9 cellular contexts compared by ENCODE assay signal in the genomic region with DNA sequence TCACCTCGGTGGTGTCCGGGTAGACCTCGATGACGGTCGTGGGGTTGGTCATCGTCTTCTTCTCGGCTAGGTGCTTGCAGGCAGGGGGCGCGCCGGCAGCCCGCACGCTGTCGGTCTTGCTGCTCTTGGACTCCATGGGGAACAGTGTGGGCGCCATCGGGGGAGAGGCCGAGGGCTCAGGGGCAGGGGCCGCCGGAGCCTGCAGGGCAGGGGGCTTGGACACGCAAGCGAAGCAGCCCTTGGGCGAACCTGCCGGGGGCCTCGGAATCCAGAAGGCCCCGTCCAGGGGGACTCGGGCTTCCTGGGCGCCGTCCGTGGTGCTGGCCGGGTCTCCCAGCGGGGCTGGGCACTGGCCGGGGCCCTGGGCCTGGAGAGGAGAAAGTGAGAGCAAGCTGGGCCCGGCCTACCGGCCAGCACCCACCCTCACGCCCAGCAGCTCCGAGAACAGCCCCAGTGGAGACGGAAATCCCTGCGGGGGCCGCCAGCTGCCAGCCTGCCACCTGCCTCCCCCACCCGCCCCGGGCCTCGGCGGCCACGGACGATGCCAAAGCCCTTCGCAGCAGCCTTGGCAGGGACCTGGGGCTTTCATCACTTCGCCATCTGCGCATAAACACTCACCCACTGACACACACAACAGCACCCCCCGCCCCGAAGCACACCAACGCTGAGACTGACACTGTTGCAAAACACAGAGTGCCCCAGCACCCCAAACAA. TPM values are rescaled to one million over a fixed set of nuclear protein-coding genes. Genes with fewer than 3 reads are reported as not detected.
DNase-seq lines count a peak whose midpoint lies in the region; ATAC-seq and TF ChIP-seq lines count a peak whose summit lies in the region.
"Had no signal": no experiment of that assay in that cellular context is flagged by ENCODE, and none has a peak within 500 bp of the region (broad histone marks: within the 10 kb centered on the region; RNA-seq: fewer than 3 reads in every experiment).

No MANE protein-coding gene starts in this region.

- TF ChIP-seq CTCF in cardiac fibroblast (IDR thresholded peaks at IDR 0.05; ENCODE audit: low read depth, low read length) (no peak), kidney epithelial cell (IDR thresholded peaks at IDR 0.05; ENCODE audit: insufficient read depth, low read length, poor library complexity, severe bottlenecking) (no peak)

- H3K27me3 ChIP-seq in HUES48 (ENCODE audit: control insufficient read depth, insufficient read depth, low read length) (peaks cover 41% of the 10 kb centered on the region), kidney epithelial cell (ENCODE audit: control insufficient read depth, insufficient read depth, low read length) (peaks cover 50% of the 10 kb centered on the region)

- H3K4me1 ChIP-seq in HUES48 (ENCODE audit: control insufficient read depth, insufficient read depth, low read length): no peaks in the 10 kb centered on the region

- no peak for DNase-seq in cardiac fibroblast (ENCODE audit: low read depth in 2 of 2)
- DNase-seq in kidney epithelial cell (ENCODE audit: low read depth): no peak
- DNase-seq in substantia nigra (lab: John Stamatoyannopoulos, UW): peak in 14 of 49 donors; percentile 22 to 78 (median 56)
- DNase-seq in inferior parietal cortex (ENCODE audit: extremely low spot score): no peak
- DNase-seq: stimulated activated CD4-positive, alpha-beta T cell treated with anti-CD3 and anti-CD28 coated beads, Interleukin-15, amount 100 ng/mL, for 24 hours had no signal

- H3K27ac ChIP-seq in HUES48 (ENCODE audit: low read depth, low read length) (no peak overlapping the region), substantia nigra (ENCODE audit: low read depth, low read length, poor library complexity, severe bottlenecking) (peak overlapping the region; percentile 36)

- no peak overlapping the region for H3K9ac ChIP-seq in HUES48 (ENCODE audit: low read depth, low read length)

- ATAC-seq in HG03097 (IDR thresholded peaks at IDR 0.05; ENCODE audit: low FRiP score, unreplicated experiment) (no peak), GM21717 (IDR thresholded peaks at IDR 0.05; ENCODE audit: unreplicated experiment) (no peak), HG02840 (IDR thresholded peaks at IDR 0.05; ENCODE audit: low FRiP score, unreplicated experiment) (no peak)

- no peaks in the 10 kb centered on the region for H3K9me3 ChIP-seq in HUES48 (ENCODE audit: control insufficient read depth, insufficient read depth, low read length)

- H3K4me3 ChIP-seq in HUES48 (ENCODE audit: low read depth, low read length): peak overlapping the region; percentile 54
- H3K4me3 ChIP-seq in cardiac fibroblast (replicated peaks in 1 of 2; ENCODE audit: low read depth in 2 of 2, low read length in 2 of 2): peak overlapping the region; percentile 45 to 51
- H3K4me3 ChIP-seq in kidney epithelial cell (ENCODE audit: low read depth, low read length): peak overlapping the region; percentile 27

- H3K36me3 ChIP-seq in HUES48 (ENCODE audit: control insufficient read depth, insufficient read depth, low read length) (peaks cover 3% of the 10 kb centered on the region; the same call in 1 of the 2 replicates), kidney epithelial cell (ENCODE audit: control insufficient read depth, insufficient read depth, low read length) (no peaks in the 10 kb centered on the region)

RNA-seq across cellular contexts. Expression of a gene that starts 2.5 kb away (rescaled TPM):
- 0.14 and 1.1 TPM in 2 replicates for total RNA-seq in kidney epithelial cell

RNA-seq across cellular contexts. Expression of a gene that starts 15.8 kb away (rescaled TPM):
- total RNA-seq in kidney epithelial cell: 425 and 603 TPM in 2 replicates

RNA-seq across cellular contexts. Expression of a gene that starts 50.9 kb away (rescaled TPM):
- not detected in 2 replicates for total RNA-seq in kidney epithelial cell
